In genomic region chr20:32190608-32191415, GRCh38 we compare ENCODE assay signal across 8 cellular contexts. TPM values are rescaled to one million over a fixed set of nuclear protein-coding genes. Genes with fewer than 3 reads are reported as not detected.
DNase-seq lines count a peak whose midpoint lies in the region; ATAC-seq and TF ChIP-seq lines count a peak whose summit lies in the region.

No MANE protein-coding gene starts in this region.

- peak overlapping the region; percentile 74 to 86 (median 78) for H3K4me3 Mint-ChIP-seq in naive thymus-derived CD8-positive, alpha-beta T cell

- H3K27ac ChIP-seq in KOPT-K1 (ENCODE audit: low read depth, low read length, poor library complexity, severe bottlenecking) (peak overlapping the region; percentile 79), cingulate gyrus (ENCODE audit: low read depth, low read length) (peak overlapping the region; percentile 83)

- peaks cover 0 to 12% (median 6%) of the 10 kb centered on the region in 3 donors for H3K36me3 Mint-ChIP-seq in naive thymus-derived CD8-positive, alpha-beta T cell

- peaks cover 7% of the 10 kb centered on the region for H3K36me3 ChIP-seq in BJ (ENCODE audit: control insufficient read depth, insufficient read depth, low read length)
- peaks cover 42% of the 10 kb centered on the region for H3K36me3 ChIP-seq in KOPT-K1 (ENCODE audit: insufficient read depth, low read length)

- POLR2A ChIA-PET in BJ (lab: Charles Lee) = no interaction called here
- POLR2A ChIA-PET in naive thymus-derived CD8-positive, alpha-beta T cell (lab: Charles Lee) = interaction anchor here (0.6 to 1.9 kb wide), 3 partner anchors 12 to 320 kb away, joined by 3 to 6 read pairs (median 3); no protein-coding TSS in a partner anchor

- in situ Hi-C loops in GM13976 (cut with MboI; ENCODE audit: low sequenced_read_pairs, unreplicated experiment) = no loop called here

- H3K4me1 Mint-ChIP-seq in naive thymus-derived CD8-positive, alpha-beta T cell = peaks cover 14 to 46% (median 30%) of the 10 kb centered on the region in 4 donors

- DNase-seq in BJ (ENCODE audit: low read depth) = no peak
- DNase-seq in naive thymus-derived CD8-positive, alpha-beta T cell = no peak
- DNase-seq in GM13976 (ENCODE audit: low spot score) = no peak
- DNase-seq in RPMI8226 = no peak
- DNase-seq in H4 (ENCODE audit: low spot score) = no peak

- H3K4me3 ChIP-seq in BJ (ENCODE audit: low read depth, low read length) = peak overlapping the region; percentile 53

- H3K27ac Mint-ChIP-seq in naive thymus-derived CD8-positive, alpha-beta T cell = peak overlapping the region; percentile 78 to 91 (median 86)

- TF ChIP-seq CTCF in BJ (IDR thresholded peaks at IDR 0.05; ENCODE audit: insufficient read depth, low read depth, low read length) (0 out of 2 replicates have a peak, but pooled peaks have one; percentile 0), GM13976 (IDR thresholded peaks at IDR 0.05; ENCODE audit: borderline replicate concordance, control extremely low read depth, extremely low read depth, insufficient read depth, missing control alignments) (no peak)

- H3K9me3 Mint-ChIP-seq in naive thymus-derived CD8-positive, alpha-beta T cell = no peaks in the 10 kb centered on the region

- H3K27me3 ChIP-seq in BJ (ENCODE audit: control insufficient read depth, insufficient read depth, low read length) = no peaks in the 10 kb centered on the region

- no peak for ATAC-seq in naive thymus-derived CD8-positive, alpha-beta T cell
- ATAC-seq in GM19328 (IDR thresholded peaks at IDR 0.05; ENCODE audit: unreplicated experiment) = no peak

- no peaks in the 10 kb centered on the region for H3K27me3 Mint-ChIP-seq in naive thymus-derived CD8-positive, alpha-beta T cell

- CTCF ChIA-PET in BJ (lab: Yijun Ruan, JAX) = interaction anchor here (1.3 kb wide), 1 partner anchor 19 kb away, joined by 3 read pairs; no protein-coding TSS in a partner anchor

- H3K9me3 ChIP-seq in KOPT-K1 (ENCODE audit: insufficient read depth, low read length, poor library complexity, severe bottlenecking) = no peaks in the 10 kb centered on the region

RNA-seq across cellular contexts. Expression of gene PLAGL2, which starts 16.7 kb away (rescaled TPM):
- 3.1 and 3.5 TPM in 2 replicates for polyA plus RNA-seq in BJ (2011; rRNA removed)
- 5.6 and 8.7 TPM in 2 replicates for polyA minus RNA-seq in BJ (2011; rRNA and poly(A)+ RNA removed)
- total RNA-seq in naive thymus-derived CD8-positive, alpha-beta T cell = 10 to 100 TPM; 12.9 to 14.5 TPM
- 1 to 10 TPM; 1.2 to 4.2 (median 2.5) TPM for polyA plus RNA-seq in naive thymus-derived CD8-positive, alpha-beta T cell
- 2.9 and 3.7 TPM in 2 replicates for total RNA-seq in H4 (2014; rRNA removed; shearing (Covaris generic))

RNA-seq across cellular contexts. Expression of gene POFUT1, which starts 16.9 kb away (rescaled TPM):
- 45.1 and 56.7 TPM in 2 replicates for polyA plus RNA-seq in BJ (2011; rRNA removed)
- 22.7 and 33.6 TPM in 2 replicates for polyA minus RNA-seq in BJ (2011; rRNA and poly(A)+ RNA removed)
- total RNA-seq in naive thymus-derived CD8-positive, alpha-beta T cell = 10 to 100 TPM; 15.4 to 21.8 TPM
- 10 to 100 TPM; 10.7 to 15.0 (median 12.2) TPM for polyA plus RNA-seq in naive thymus-derived CD8-positive, alpha-beta T cell
- total RNA-seq in H4 (2014; rRNA removed; shearing (Covaris generic)) = 51.5 and 51.6 TPM in 2 replicates
